ENCODE assay signal across 8 cellular contexts in genomic region chr2:171319164-171319810, GRCh38.
A peak's percentile ranks its signal among the peaks of the same experiment; 100 is the strongest.
DNase-seq lines count a peak whose midpoint lies in the region; ATAC-seq, FAIRE-seq and TF ChIP-seq lines count a peak whose summit lies in the region.

No MANE protein-coding gene starts in this region.

- intact Hi-C loops in vagina (cut with DNase I) = no loop called here

- no peaks in the 10 kb centered on the region for H3K9me3 ChIP-seq in vagina

- H3K36me3 Mint-ChIP-seq in activated T-helper 17 cell treated with anti-CD3 and anti-CD28 coated beads, Interleukin-2, amount 50 U/mL, for 72 hours (ENCODE audit: low read depth) = peaks cover 37% of the 10 kb centered on the region

- H3K4me3 ChIP-seq in AG09309 (ENCODE audit: control insufficient read depth, low read depth, low read length) (no peak overlapping the region), vagina (no peak overlapping the region)

- no peaks in the 10 kb centered on the region for H3K9me3 Mint-ChIP-seq in activated T-helper 17 cell treated with anti-CD3 and anti-CD28 coated beads, Interleukin-2, amount 50 U/mL, for 72 hours

- no peak for FAIRE-seq in HTR-8/SVneo (lab: Jason Lieb, UNC)

- ATAC-seq in GM19395 (IDR thresholded peaks at IDR 0.05; ENCODE audit: unreplicated experiment) (peak; percentile 53), HG03457 (IDR thresholded peaks at IDR 0.05; ENCODE audit: unreplicated experiment) (peak; percentile 41)
- ATAC-seq in activated T-helper 17 cell treated with anti-CD3 and anti-CD28 coated beads, Interleukin-2, amount 50 U/mL, for 72 hours (replicated peaks) = peak; percentile 82

- peak overlapping the region; percentile 95 for H3K27ac Mint-ChIP-seq in activated T-helper 17 cell treated with anti-CD3 and anti-CD28 coated beads, Interleukin-2, amount 50 U/mL, for 72 hours

- H3K4me3 Mint-ChIP-seq in activated T-helper 17 cell treated with anti-CD3 and anti-CD28 coated beads, Interleukin-2, amount 50 U/mL, for 72 hours = peak overlapping the region; percentile 68

- H3K27ac ChIP-seq in layer of hippocampus (ENCODE audit: low read depth, low read length) = peak overlapping the region; percentile 83
- no peak overlapping the region for H3K27ac ChIP-seq in vagina

- peak; percentile 11 for DNase-seq in AG09309 (ENCODE audit: low read depth)
- DNase-seq in vagina (ENCODE audit: extremely low spot score in 2 of 2) = no peak
- no peak for DNase-seq in HTR-8/SVneo (ENCODE audit: insufficient read length, low spot score)
- no peak for DNase-seq in NCI-H2196 (lab: John Stamatoyannopoulos, UW; ENCODE audit: unreplicated experiment)

- peaks cover 39% of the 10 kb centered on the region for H3K4me1 Mint-ChIP-seq in activated T-helper 17 cell treated with anti-CD3 and anti-CD28 coated beads, Interleukin-2, amount 50 U/mL, for 72 hours

- H3K4me1 ChIP-seq in vagina = peaks cover 9% of the 10 kb centered on the region

- H3K27me3 ChIP-seq in layer of hippocampus (ENCODE audit: control insufficient read depth, insufficient read depth, low read length) = no peaks in the 10 kb centered on the region
- H3K27me3 ChIP-seq in vagina = no peaks in the 10 kb centered on the region

- TF ChIP-seq CTCF in AG09309 (IDR thresholded peaks at IDR 0.05; ENCODE audit: control insufficient read depth, insufficient read depth, low read depth, low read length, missing control alignments) (no peak), vagina (IDR thresholded peaks at IDR 0.05) (no peak)

- no peaks in the 10 kb centered on the region for H3K27me3 Mint-ChIP-seq in activated T-helper 17 cell treated with anti-CD3 and anti-CD28 coated beads, Interleukin-2, amount 50 U/mL, for 72 hours

- no peak for TF ChIP-seq POLR2A in vagina (IDR thresholded peaks at IDR 0.05)

- no peaks in the 10 kb centered on the region for H3K36me3 ChIP-seq in vagina
